15 cellular contexts compared by ENCODE assay signal in the genomic region with DNA sequence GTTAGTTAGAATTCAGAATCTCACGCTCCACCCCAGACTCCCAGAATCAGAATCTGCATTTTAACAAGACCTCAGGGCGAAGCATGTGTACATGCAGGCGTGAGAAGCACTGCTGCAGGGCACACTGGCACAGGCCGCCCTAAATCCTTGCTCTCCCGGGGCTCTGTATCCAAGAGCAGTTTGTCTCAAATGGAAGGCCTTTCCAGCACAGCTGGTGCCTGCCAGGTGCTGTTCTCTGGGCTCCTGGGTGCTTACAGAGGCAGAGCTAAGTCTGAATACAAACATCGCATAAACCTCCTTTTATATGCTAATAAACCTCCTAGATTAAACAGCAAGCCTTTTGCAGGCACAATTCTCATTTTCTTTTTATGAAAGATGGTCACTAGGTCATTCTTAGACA.
A peak's percentile ranks its signal among the peaks of the same experiment; 100 is the strongest.
DNase-seq lines count a peak whose midpoint lies in the region; ATAC-seq and TF ChIP-seq lines count a peak whose summit lies in the region.
"Had no signal": no experiment of that assay in that cellular context is flagged by ENCODE, and none has a peak within 500 bp of the region (broad histone marks: within the 10 kb centered on the region; RNA-seq: fewer than 3 reads in every experiment).

No MANE protein-coding gene starts in this region.

- no peak overlapping the region for H3K4me3 ChIP-seq in esophagus squamous epithelium
- H3K4me3 ChIP-seq in neural progenitor cell: peak overlapping the region; percentile 6
- H3K4me3 ChIP-seq in upper lobe of left lung: no peak overlapping the region
- H3K4me3 ChIP-seq in trophoblast cell (ENCODE audit: low read depth, low read length): no peak overlapping the region
- H3K4me3 ChIP-seq: A549 had no signal

- no peak overlapping the region for H2BK5ac ChIP-seq in trophoblast cell (ENCODE audit: low read depth, low read length, poor library complexity)

- DNase-seq in Right ventricle myocardium superior (no peak), left cardiac atrium (no peak), esophagus squamous epithelium (lab: John Stamatoyannopoulos, UW) (no peak), neural progenitor cell (ENCODE audit: low spot score) (peak; percentile 45), upper lobe of left lung (no peak), NCI-H526 (lab: John Stamatoyannopoulos, UW) (no peak), trophoblast cell (no peak), DMS53 (lab: John Stamatoyannopoulos, UW) (no peak)
- DNase-seq: CD8-positive, alpha-beta memory T cell; GF-D8; GOT3; NCI-H82; stimulated activated naive CD4-positive, alpha-beta T cell had no signal

- H4K12ac ChIP-seq in trophoblast cell (ENCODE audit: low read depth, low read length): no peak overlapping the region

- H3K4me1 Mint-ChIP-seq in neural progenitor cell: peaks cover 27% of the 10 kb centered on the region
- H3K4me1 Mint-ChIP-seq: CD8-positive, alpha-beta memory T cell had no signal

- no peak for TF ChIP-seq POLR2A in esophagus squamous epithelium (IDR thresholded peaks at IDR 0.05)
- TF ChIP-seq POLR2A in upper lobe of left lung (IDR thresholded peaks at IDR 0.05): no peak

- intact Hi-C loops in Right ventricle myocardium superior (cut with DNase I): loop anchor here (10.0 kb wide), 3 partner anchors 140 to 350 kb away; no protein-coding TSS in a partner anchor
- intact Hi-C loops in left cardiac atrium (cut with DNase I): no loop called here
- intact Hi-C loops in esophagus squamous epithelium (cut with DNase I): loop anchor here (10.0 kb wide), 2 partner anchors 160 to 510 kb away; partner anchors contain the start of gene THBD

- H3K9me3 Mint-ChIP-seq in neural progenitor cell: peaks cover 3% of the 10 kb centered on the region
- H3K9me3 Mint-ChIP-seq: CD8-positive, alpha-beta memory T cell; dendritic cell treated with granulocyte-macrophage colony-stimulating factor and Interleukin-4, amounts not matched to agents 40 ng/mL and 50 ng/mL, for 4 days had no signal

- no peak overlapping the region for H3K27ac Mint-ChIP-seq in neural progenitor cell
- H3K27ac Mint-ChIP-seq: CD8-positive, alpha-beta memory T cell; dendritic cell treated with granulocyte-macrophage colony-stimulating factor and Interleukin-4, amounts not matched to agents 40 ng/mL and 50 ng/mL, for 4 days had no signal

- no peak for TF ChIP-seq EP300 in upper lobe of left lung (IDR thresholded peaks at IDR 0.05)

- peaks cover 6% of the 10 kb centered on the region for H3K27me3 Mint-ChIP-seq in neural progenitor cell (ENCODE audit: insufficient read depth, low read depth)

- H3K4me1 ChIP-seq in esophagus squamous epithelium (peaks cover 16 to 52% (median 22%) of the 10 kb centered on the region in 3 donors), neural progenitor cell (peaks cover 24% of the 10 kb centered on the region), upper lobe of left lung (peaks cover 8 to 12% (median 10%) of the 10 kb centered on the region in 4 donors), trophoblast cell (ENCODE audit: control insufficient read depth in 1 of 2, insufficient read depth in 2 of 2, low read length in 2 of 2) (no peaks in the 10 kb centered on the region)
- H3K4me1 ChIP-seq: A549 had no signal

- no peak overlapping the region for H3K14ac ChIP-seq in trophoblast cell (ENCODE audit: low read length)

- no peak for TF ChIP-seq CTCF in esophagus squamous epithelium (IDR thresholded peaks at IDR 0.05)
- no peak for TF ChIP-seq CTCF in neural progenitor cell (IDR thresholded peaks at IDR 0.05)
- TF ChIP-seq CTCF in upper lobe of left lung (IDR thresholded peaks at IDR 0.05): no peak

- no peaks in the 10 kb centered on the region for H3K79me2 ChIP-seq in neural progenitor cell (ENCODE audit: low read depth)
- H3K79me2 ChIP-seq in trophoblast cell (ENCODE audit: control insufficient read depth, insufficient read depth, low read length, poor library complexity): no peaks in the 10 kb centered on the region

- no peak overlapping the region for H3K18ac ChIP-seq in trophoblast cell (ENCODE audit: low read length)

- no peaks in the 10 kb centered on the region for H3K36me3 Mint-ChIP-seq in neural progenitor cell
- H3K36me3 Mint-ChIP-seq: CD8-positive, alpha-beta memory T cell had no signal

- H3K4me3 Mint-ChIP-seq in neural progenitor cell: no peak overlapping the region
- H3K4me3 Mint-ChIP-seq: CD8-positive, alpha-beta memory T cell; dendritic cell treated with granulocyte-macrophage colony-stimulating factor and Interleukin-4, amounts not matched to agents 40 ng/mL and 50 ng/mL, for 4 days had no signal

- H3K4me2 ChIP-seq in neural progenitor cell (peak overlapping the region; percentile 61), trophoblast cell (ENCODE audit: low read length) (no peak overlapping the region)
- H3K4me2 ChIP-seq: A549 had no signal

- peak overlapping the region; percentile 37 to 88 (median 68) for H3K27ac ChIP-seq in esophagus squamous epithelium
- no peak overlapping the region for H3K27ac ChIP-seq in neural progenitor cell
- H3K27ac ChIP-seq in upper lobe of left lung: peak overlapping the region in 3 of 4 donors; percentile 28 to 73 (median 56)
- no peak overlapping the region for H3K27ac ChIP-seq in trophoblast cell (ENCODE audit: low read depth, low read length)
- H3K27ac ChIP-seq: A549 had no signal

- H2AFZ ChIP-seq in neural progenitor cell (replicated peaks): no peak overlapping the region
- no peak overlapping the region for H2AFZ ChIP-seq in trophoblast cell (ENCODE audit: insufficient read depth, low read length, poor library complexity)

- 51 to 79% methylated on average over 2 to 3 of the region's 6 CpGs for WGBS in esophagus squamous epithelium, 2 donors
- 81 to 96% methylated on average over 3 to 6 of the region's 6 CpGs for WGBS in upper lobe of left lung, 2 donors
- WGBS in trophoblast cell (ENCODE audit: extremely low coverage, insufficient coverage, insufficient read length): no CpG with 5 or more reads among the region's 6 CpGs

- H2BK12ac ChIP-seq in trophoblast cell (ENCODE audit: low read length): no peak overlapping the region

- H2AK5ac ChIP-seq in trophoblast cell (ENCODE audit: low read length): no peak overlapping the region

- ATAC-seq in Right ventricle myocardium superior (ENCODE audit: poor library complexity) (peak; percentile 22), left cardiac atrium (no peak), upper lobe of left lung (ENCODE audit: low FRiP score in 2 of 2) (no peak)
- ATAC-seq: A549 had no signal

- H3K79me1 ChIP-seq in trophoblast cell (ENCODE audit: low read length): no peaks in the 10 kb centered on the region

- H4K8ac ChIP-seq in trophoblast cell (ENCODE audit: low read depth, low read length): no peak overlapping the region

- H3K36me3 ChIP-seq in esophagus squamous epithelium (no peaks in the 10 kb centered on the region), neural progenitor cell (no peaks in the 10 kb centered on the region), upper lobe of left lung (no peaks in the 10 kb centered on the region), trophoblast cell (ENCODE audit: control insufficient read depth in 1 of 2, insufficient read depth in 2 of 2, low read length in 2 of 2) (no peaks in the 10 kb centered on the region)

- peaks cover 22% of the 10 kb centered on the region for H3F3A ChIP-seq in neural progenitor cell (ENCODE audit: low read depth)

- H3K27me3 ChIP-seq in esophagus squamous epithelium (peaks cover 0 to 7% (median 0%) of the 10 kb centered on the region in 4 donors), neural progenitor cell (peaks cover 94% of the 10 kb centered on the region), upper lobe of left lung (no peaks in the 10 kb centered on the region), trophoblast cell (ENCODE audit: insufficient read depth, low read length) (no peaks in the 10 kb centered on the region)

- no peak overlapping the region for H2BK120ac ChIP-seq in trophoblast cell (ENCODE audit: insufficient read depth, low read length, poor library complexity)

- no peaks in the 10 kb centered on the region for H3K9me3 ChIP-seq in esophagus squamous epithelium
- no peaks in the 10 kb centered on the region for H3K9me3 ChIP-seq in neural progenitor cell (ENCODE audit: low read depth)
- no peaks in the 10 kb centered on the region for H3K9me3 ChIP-seq in upper lobe of left lung
- H3K9me3 ChIP-seq in trophoblast cell (ENCODE audit: insufficient read depth, low read depth, low read length): no peaks in the 10 kb centered on the region
- H3K9me3 ChIP-seq: A549 had no signal

- peaks cover 9% of the 10 kb centered on the region for H4K20me1 ChIP-seq in neural progenitor cell (ENCODE audit: low read depth)

- no peak overlapping the region for H3K9ac ChIP-seq in neural progenitor cell
- H3K9ac ChIP-seq in trophoblast cell (ENCODE audit: low read length): no peak overlapping the region

- H3K4ac ChIP-seq in trophoblast cell (ENCODE audit: low read depth, low read length): no peak overlapping the region

- H3K23ac ChIP-seq in trophoblast cell (ENCODE audit: low read length): no peak overlapping the region

- no peak overlapping the region for H4K91ac ChIP-seq in trophoblast cell (ENCODE audit: low read depth, low read length)

Comparison
In these comparisons a context has a peak if more than half of its experiments do, and no peak if none do; other contexts are left out.
1. intact Hi-C loops: an anchor here in Right ventricle myocardium superior (10.0 kb wide) and esophagus squamous epithelium (10.0 kb wide); none called in left cardiac atrium.
2. H3K27ac ChIP-seq: peak in esophagus squamous epithelium (4 of 4) and upper lobe of left lung (3 of 4); none in neural progenitor cell (single experiment) and trophoblast cell (single experiment).